ENCODE assay signal across 1 cellular context in genomic region chr5:175548899-175549311, GRCh38.
TF ChIP-seq lines count a peak whose summit lies in the region.

No MANE protein-coding gene starts in this region.

TF ChIP-seq in H1, 55 proteins besides CTCF, POLR2A, EP300 and RAD21 (continued from another document):
- TF ChIP-seq EZH2 (IDR thresholded peaks at IDR 0.05; ENCODE audit: low read depth, low read length, severe bottlenecking): no peak
- TF ChIP-seq JUND (IDR thresholded peaks at IDR 0.05; ENCODE audit: low read length): no peak
- TF ChIP-seq CHD2 (IDR thresholded peaks at IDR 0.05; ENCODE audit: low read length): peak; percentile 23; the same call in 1 of the 2 replicates
- no peak for TF ChIP-seq FOSL1 (IDR thresholded peaks at IDR 0.05; ENCODE audit: insufficient read depth, low read depth, low read length)
- no peak for TF ChIP-seq NANOG (IDR thresholded peaks at IDR 0.05; ENCODE audit: insufficient read depth, low read depth, low read length, poor library complexity, severe bottlenecking)
- TF ChIP-seq ATF3 (IDR thresholded peaks at IDR 0.05; ENCODE audit: insufficient read depth, low read depth, low read length): no peak
- TF ChIP-seq PHF8 (conservative IDR thresholded peaks at IDR 0.05; ENCODE audit: low read depth, low read length): no peak
- no peak for TF ChIP-seq CBX8 (IDR thresholded peaks at IDR 0.05; ENCODE audit: borderline replicate concordance, low read depth, low read length)
- TF ChIP-seq TAF1 (IDR thresholded peaks at IDR 0.05; ENCODE audit: low read depth, low read length): peak; percentile 65; the same call in 1 of the 2 replicates
- no peak for TF ChIP-seq SP4 (IDR thresholded peaks at IDR 0.05; ENCODE audit: low read length)
- no peak for TF ChIP-seq CHD1 (IDR thresholded peaks at IDR 0.05; ENCODE audit: low read depth, low read length)
- TF ChIP-seq CBX5 (IDR thresholded peaks at IDR 0.05; ENCODE audit: low read depth, low read length): no peak
- no peak for TF ChIP-seq RBBP5 (IDR thresholded peaks at IDR 0.05; ENCODE audit: borderline replicate concordance, low read depth, low read length)
- TF ChIP-seq CREB1 (IDR thresholded peaks at IDR 0.05): no peak
- TF ChIP-seq YY1 (IDR thresholded peaks at IDR 0.05; ENCODE audit: low read depth, low read length): 0 out of 2 replicates have a peak, but pooled peaks have one; percentile 22
- TF ChIP-seq JUN (IDR thresholded peaks at IDR 0.05; ENCODE audit: low read depth, low read length): no peak
- TF ChIP-seq SIN3A (conservative IDR thresholded peaks at IDR 0.05 in 1 of 2, IDR thresholded peaks at IDR 0.05 in 1 of 2; ENCODE audit: low read depth in 1 of 2, low read length in 2 of 2): no peak
- TF ChIP-seq EGR1 (IDR thresholded peaks at IDR 0.05; ENCODE audit: borderline replicate concordance, low read depth, low read length): no peak
- no peak for TF ChIP-seq CEBPB (IDR thresholded peaks at IDR 0.05; ENCODE audit: low read depth, low read length)
- no peak for TF ChIP-seq BACH1 (IDR thresholded peaks at IDR 0.05; ENCODE audit: low read length)
- no peak for TF ChIP-seq BCL11A (IDR thresholded peaks at IDR 0.05; ENCODE audit: low read depth in 2 of 2, low read length in 2 of 2)
- no peak; the same call in 1 of the 2 replicates for TF ChIP-seq E2F6 (IDR thresholded peaks at IDR 0.05)
- no peak for TF ChIP-seq KDM5A (IDR thresholded peaks at IDR 0.05; ENCODE audit: low read length)
- TF ChIP-seq GTF2F1 (IDR thresholded peaks at IDR 0.05; ENCODE audit: borderline replicate concordance, low read depth, low read length): no peak
- no peak for TF ChIP-seq RNF2 (IDR thresholded peaks at IDR 0.05; ENCODE audit: borderline replicate concordance, low read depth, low read length, missing control alignments, poor library complexity, severe bottlenecking)
- TF ChIP-seq CHD7 (IDR thresholded peaks at IDR 0.05; ENCODE audit: insufficient replicate concordance, low read length): no peak
- TF ChIP-seq ATF2 (IDR thresholded peaks at IDR 0.05; ENCODE audit: low read length): no peak
- no peak for TF ChIP-seq SUZ12 (IDR thresholded peaks at IDR 0.05; ENCODE audit: low read length)
- no peak for TF ChIP-seq POU5F1 (IDR thresholded peaks at IDR 0.05; ENCODE audit: low read depth, low read length)
- peak; percentile 39; the same call in 1 of the 2 replicates for TF ChIP-seq SP1 (IDR thresholded peaks at IDR 0.05; ENCODE audit: low read depth, low read length)
- no peak for TF ChIP-seq GABPA (IDR thresholded peaks at IDR 0.05; ENCODE audit: borderline replicate concordance, insufficient read depth, low read length)
- TF ChIP-seq HDAC6 (IDR thresholded peaks at IDR 0.05; ENCODE audit: low read depth, low read length): no peak
- TF ChIP-seq NRF1 (IDR thresholded peaks at IDR 0.05; ENCODE audit: low read depth, low read length): no peak
- TF ChIP-seq HDAC2 (IDR thresholded peaks at IDR 0.05; ENCODE audit: borderline replicate concordance in 1 of 2, low read depth in 2 of 2, low read length in 2 of 2): no peak
- TF ChIP-seq SIX5 (IDR thresholded peaks at IDR 0.05; ENCODE audit: low read depth, low read length): no peak
- TF ChIP-seq TEAD4 (IDR thresholded peaks at IDR 0.05; ENCODE audit: low read depth, low read length): peak; percentile 51
- TF ChIP-seq CTBP2 (IDR thresholded peaks at IDR 0.05; ENCODE audit: borderline replicate concordance, insufficient read depth, insufficient read length, low read length): no peak
- TF ChIP-seq RFX5 (IDR thresholded peaks at IDR 0.05; ENCODE audit: borderline replicate concordance, low read depth, low read length): no peak
- TF ChIP-seq RXRA (IDR thresholded peaks at IDR 0.05; ENCODE audit: insufficient read depth, low read depth, low read length): no peak
- peak; percentile 99 for TF ChIP-seq SRF (IDR thresholded peaks at IDR 0.05; ENCODE audit: low read depth, low read length)
- TF ChIP-seq TBP (IDR thresholded peaks at IDR 0.05; ENCODE audit: low read depth, low read length): peak; percentile 62
- no peak for TF ChIP-seq MAX (IDR thresholded peaks at IDR 0.05)
- peak; percentile 52 for TF ChIP-seq TAF7 (optimal IDR thresholded peaks at IDR 0.05; ENCODE audit: borderline replicate concordance, low read depth, low read length)
- no peak for TF ChIP-seq ASH2L (IDR thresholded peaks at IDR 0.05; ENCODE audit: low read length)
- TF ChIP-seq TCF12 (IDR thresholded peaks at IDR 0.05; ENCODE audit: low read depth, low read length): no peak
- no peak for TF ChIP-seq ZNF274 (IDR thresholded peaks at IDR 0.05; ENCODE audit: borderline replicate concordance, extremely low read depth, low read length)
- TF ChIP-seq KDM1A (IDR thresholded peaks at IDR 0.05; ENCODE audit: borderline replicate concordance, low read length): no peak
- TF ChIP-seq MAFK (IDR thresholded peaks at IDR 0.05; ENCODE audit: low read depth, low read length): no peak; the same call in 1 of the 2 replicates
- peak; percentile 58; the same call in 1 of the 2 replicates for TF ChIP-seq POLR2AphosphoS5 (IDR thresholded peaks at IDR 0.05; ENCODE audit: low read depth, low read length)
- no peak for TF ChIP-seq SAP30 (IDR thresholded peaks at IDR 0.05; ENCODE audit: insufficient read depth, insufficient replicate concordance, low read length)
- no peak for TF ChIP-seq USF2 (IDR thresholded peaks at IDR 0.05; ENCODE audit: low read length)
